1 cellular context compared by ENCODE assay signal in the genomic region with DNA sequence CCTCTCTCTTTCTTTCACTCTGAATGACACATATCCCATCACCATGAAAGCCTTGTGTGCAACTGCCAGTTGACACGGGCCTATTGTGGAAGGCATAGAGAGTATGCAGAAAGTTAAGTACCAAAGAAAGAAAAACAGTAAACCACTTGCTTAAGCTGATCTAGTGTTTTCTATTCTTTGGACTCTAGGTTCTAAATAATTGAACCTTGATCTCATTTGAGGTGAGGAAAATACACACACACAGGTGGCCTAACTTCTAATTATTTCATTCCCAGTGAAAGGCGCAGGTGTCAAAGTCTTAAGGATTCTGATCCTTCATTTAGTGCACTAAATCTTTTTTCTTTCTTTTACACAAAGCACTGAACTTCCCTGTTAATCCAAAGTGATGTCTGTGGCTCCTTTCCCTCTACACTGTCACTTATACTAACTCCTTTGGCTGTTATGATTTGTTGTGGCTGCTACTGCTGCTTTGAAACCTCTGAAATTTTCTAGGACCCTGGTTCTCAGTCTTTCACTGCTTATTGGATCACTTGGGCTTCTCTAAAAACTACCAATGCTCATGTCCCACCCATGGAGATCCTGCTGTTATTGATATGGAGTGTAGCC.
TF ChIP-seq lines count a peak whose summit lies in the region.

No MANE protein-coding gene starts in this region.

TF ChIP-seq in IMR-90, 13 proteins besides CTCF, POLR2A, EP300 and RAD21:
- no peak for TF ChIP-seq RCOR1 (IDR thresholded peaks at IDR 0.05; ENCODE audit: insufficient replicate concordance, low read length)
- TF ChIP-seq, protein P1, sequence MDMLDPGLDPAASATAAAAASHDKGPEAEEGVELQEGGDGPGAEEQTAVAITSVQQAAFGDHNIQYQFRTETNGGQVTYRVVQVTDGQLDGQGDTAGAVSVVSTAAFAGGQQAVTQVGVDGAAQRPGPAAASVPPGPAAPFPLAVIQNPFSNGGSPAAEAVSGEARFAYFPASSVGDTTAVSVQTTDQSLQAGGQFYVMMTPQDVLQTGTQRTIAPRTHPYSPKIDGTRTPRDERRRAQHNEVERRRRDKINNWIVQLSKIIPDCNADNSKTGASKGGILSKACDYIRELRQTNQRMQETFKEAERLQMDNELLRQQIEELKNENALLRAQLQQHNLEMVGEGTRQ (IDR thresholded peaks at IDR 0.05; ENCODE audit: low read depth, low read length): no peak
- TF ChIP-seq RFX5 (IDR thresholded peaks at IDR 0.05; ENCODE audit: low read depth, low read length): no peak
- TF ChIP-seq CEBPB (IDR thresholded peaks at IDR 0.05; ENCODE audit: low read depth, low read length): no peak
- TF ChIP-seq CHD1 (IDR thresholded peaks at IDR 0.05; ENCODE audit: low read depth, low read length): no peak
- TF ChIP-seq, protein P2, sequence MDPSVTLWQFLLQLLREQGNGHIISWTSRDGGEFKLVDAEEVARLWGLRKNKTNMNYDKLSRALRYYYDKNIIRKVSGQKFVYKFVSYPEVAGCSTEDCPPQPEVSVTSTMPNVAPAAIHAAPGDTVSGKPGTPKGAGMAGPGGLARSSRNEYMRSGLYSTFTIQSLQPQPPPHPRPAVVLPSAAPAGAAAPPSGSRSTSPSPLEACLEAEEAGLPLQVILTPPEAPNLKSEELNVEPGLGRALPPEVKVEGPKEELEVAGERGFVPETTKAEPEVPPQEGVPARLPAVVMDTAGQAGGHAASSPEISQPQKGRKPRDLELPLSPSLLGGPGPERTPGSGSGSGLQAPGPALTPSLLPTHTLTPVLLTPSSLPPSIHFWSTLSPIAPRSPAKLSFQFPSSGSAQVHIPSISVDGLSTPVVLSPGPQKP (IDR thresholded peaks at IDR 0.05; ENCODE audit: borderline replicate concordance, low read depth, low read length): no peak
- TF ChIP-seq NFE2L2 (IDR thresholded peaks at IDR 0.05; ENCODE audit: low read depth, low read length): no peak
- no peak for TF ChIP-seq MAZ (IDR thresholded peaks at IDR 0.05; ENCODE audit: borderline replicate concordance, low read depth, low read length)
- TF ChIP-seq MAFK (IDR thresholded peaks at IDR 0.05; ENCODE audit: low read depth, low read length): no peak
- no peak for TF ChIP-seq BHLHE40 (IDR thresholded peaks at IDR 0.05; ENCODE audit: low read depth, low read length)
